11 cellular contexts compared by ENCODE assay signal in genomic region chr5:175809531-175810121, GRCh38.
DNase-seq lines count a peak whose midpoint lies in the region; ATAC-seq, FAIRE-seq and TF ChIP-seq lines count a peak whose summit lies in the region.
"Had no signal": no experiment of that assay in that cellular context is flagged by ENCODE, and none has a peak within 500 bp of the region (broad histone marks: within the 10 kb centered on the region; RNA-seq: fewer than 3 reads in every experiment).

No MANE protein-coding gene starts in this region.

- POLR2A ChIA-PET in SK-N-SH (lab: Yijun Ruan, JAX), result no interaction called here

- H3K27ac ChIP-seq in SK-N-SH (ENCODE audit: low read depth in 2 of 2, low read length in 1 of 2) (peak overlapping the region in 1 of 2 experiments; percentile 40; a peak in 2 of 4 replicates), foreskin keratinocyte (no peak overlapping the region), WERI-Rb-1 (no peak overlapping the region)

- H4K20me1 ChIP-seq in SK-N-SH (ENCODE audit: insufficient read depth), result no peaks in the 10 kb centered on the region

- TF ChIP-seq RAD21 in SK-N-SH (IDR thresholded peaks at IDR 0.05; ENCODE audit: low read length), result no peak

- no peaks in the 10 kb centered on the region for H3K27me3 ChIP-seq in SK-N-SH (ENCODE audit: insufficient read depth)
- no peaks in the 10 kb centered on the region for H3K27me3 ChIP-seq in foreskin keratinocyte
- no peaks in the 10 kb centered on the region for H3K27me3 ChIP-seq in WERI-Rb-1 (ENCODE audit: insufficient read depth, low read depth, severe bottlenecking)

- peaks cover 4 to 8% of the 10 kb centered on the region in 2 experiments; a peak in 2 of 4 replicates for H3K4me1 ChIP-seq in SK-N-SH (ENCODE audit: control insufficient read depth in 1 of 2, insufficient read depth in 2 of 2, low read depth in 1 of 2, low read length in 1 of 2)
- H3K4me1 ChIP-seq in foreskin keratinocyte, result no peaks in the 10 kb centered on the region

- H3K79me2 ChIP-seq in SK-N-SH (ENCODE audit: insufficient read depth), result no peaks in the 10 kb centered on the region

- no peak for TF ChIP-seq CTCF in SK-N-SH (IDR thresholded peaks at IDR 0.05)
- no peak for TF ChIP-seq CTCF in foreskin keratinocyte (conservative IDR thresholded peaks at IDR 0.05)
- TF ChIP-seq CTCF in WERI-Rb-1 (IDR thresholded peaks at IDR 0.05; ENCODE audit: low read depth, low read length), result no peak

- H3K4me3 ChIP-seq in SK-N-SH (ENCODE audit: low read depth in 2 of 2, low read length in 1 of 2) (no peak overlapping the region; a peak in 1 of 4 replicates), WERI-Rb-1 (ENCODE audit: low read depth, low read length) (no peak overlapping the region)

- H2AFZ ChIP-seq in SK-N-SH (ENCODE audit: low read depth), result no peak overlapping the region

- H3K9me3 ChIP-seq in SK-N-SH (no peaks in the 10 kb centered on the region), WERI-Rb-1 (ENCODE audit: severe bottlenecking) (no peaks in the 10 kb centered on the region)

- H3F3A ChIP-seq in SK-N-SH (replicated peaks; ENCODE audit: insufficient read depth), result peaks cover 2% of the 10 kb centered on the region

- intact Hi-C loops in Right ventricle myocardium inferior (cut with DNase I), result no loop called here

- no peaks in the 10 kb centered on the region for H3K36me3 Mint-ChIP-seq in stimulated activated effector memory CD8-positive, alpha-beta T cell treated with anti-CD3 and anti-CD28 coated beads, Interleukin-12 subunit alpha, Interleukin-12 subunit beta, amount 100 ng/mL, for 72 hours
- H3K36me3 Mint-ChIP-seq: activated CD4-positive, alpha-beta memory T cell treated with anti-CD3 and anti-CD28 coated beads for 36 hours had no signal

- H3K27ac Mint-ChIP-seq in stimulated activated effector memory CD8-positive, alpha-beta T cell treated with anti-CD3 and anti-CD28 coated beads, Interleukin-12 subunit alpha, Interleukin-12 subunit beta, amount 100 ng/mL, for 72 hours, result no peak overlapping the region
- H3K27ac Mint-ChIP-seq: activated CD4-positive, alpha-beta memory T cell treated with anti-CD3 and anti-CD28 coated beads for 36 hours had no signal

- WGBS in SK-N-SH (ENCODE audit: low lambda C conversion rate), result 28% methylated on average over 14 of the region's 14 CpGs

- no peak overlapping the region for H3K9ac ChIP-seq in SK-N-SH

- H3K9me3 Mint-ChIP-seq in stimulated activated effector memory CD8-positive, alpha-beta T cell treated with anti-CD3 and anti-CD28 coated beads, Interleukin-12 subunit alpha, Interleukin-12 subunit beta, amount 100 ng/mL, for 72 hours, result no peaks in the 10 kb centered on the region
- H3K9me3 Mint-ChIP-seq: activated CD4-positive, alpha-beta memory T cell treated with anti-CD3 and anti-CD28 coated beads for 36 hours had no signal

- ATAC-seq in foreskin keratinocyte, result peak; percentile 50
- ATAC-seq in Right ventricle myocardium inferior, result no peak
- ATAC-seq in stimulated activated effector memory CD8-positive, alpha-beta T cell treated with anti-CD3 and anti-CD28 coated beads, Interleukin-12 subunit alpha, Interleukin-12 subunit beta, amount 100 ng/mL, for 72 hours, result no peak
- no peak for ATAC-seq in GM19328 (IDR thresholded peaks at IDR 0.05; ENCODE audit: unreplicated experiment)

- no peaks in the 10 kb centered on the region for H3K4me1 Mint-ChIP-seq in stimulated activated effector memory CD8-positive, alpha-beta T cell treated with anti-CD3 and anti-CD28 coated beads, Interleukin-12 subunit alpha, Interleukin-12 subunit beta, amount 100 ng/mL, for 72 hours

- peak; percentile 90 for FAIRE-seq in A204.1 (lab: Jason Lieb, UNC)

- DNase-seq in H4 (ENCODE audit: low spot score) (peak; percentile 94), SK-N-SH (no peak), foreskin keratinocyte (peak; percentile 53 to 76), WERI-Rb-1 (no peak), Right ventricle myocardium inferior (ENCODE audit: missing footprints) (no peak)
- DNase-seq in stimulated activated effector memory CD8-positive, alpha-beta T cell treated with anti-CD3 and anti-CD28 coated beads, Interleukin-12 subunit alpha, Interleukin-12 subunit beta, amount 100 ng/mL, for 72 hours (ENCODE audit: low spot score in 2 of 2), result no peak
- DNase-seq: activated CD4-positive, alpha-beta memory T cell treated with anti-CD3 and anti-CD28 coated beads for 36 hours; KBM-7; OCI-M1 had no signal

- H3K4me2 ChIP-seq in SK-N-SH, result peak overlapping the region; percentile 62

- CTCF ChIA-PET in SK-N-SH (lab: Yijun Ruan, JAX), result interaction anchor here (1.5 to 1.9 kb wide), 2 partner anchors 8 to 80 kb away, joined by 3 to 6 read pairs; no protein-coding TSS in a partner anchor

- H3K9me2 ChIP-seq in SK-N-SH, result no peaks in the 10 kb centered on the region

- peak in 1 of 2 experiments; percentile 84; a peak in 1 of 4 replicates for TF ChIP-seq EP300 in SK-N-SH (IDR thresholded peaks at IDR 0.05; ENCODE audit: borderline replicate concordance in 1 of 2, low read depth in 1 of 2, low read length in 1 of 2)

- H3K4me3 Mint-ChIP-seq in stimulated activated effector memory CD8-positive, alpha-beta T cell treated with anti-CD3 and anti-CD28 coated beads, Interleukin-12 subunit alpha, Interleukin-12 subunit beta, amount 100 ng/mL, for 72 hours, result no peak overlapping the region
- H3K4me3 Mint-ChIP-seq: activated CD4-positive, alpha-beta memory T cell treated with anti-CD3 and anti-CD28 coated beads for 36 hours had no signal

- H3K36me3 ChIP-seq in SK-N-SH (replicated peaks in 1 of 2; ENCODE audit: control insufficient read depth in 1 of 2, insufficient read depth in 2 of 2, low read length in 1 of 2), result no peaks in the 10 kb centered on the region
- H3K36me3 ChIP-seq in WERI-Rb-1, result peaks cover 9% of the 10 kb centered on the region

TF ChIP-seq in SK-N-SH, 30 proteins besides CTCF, POLR2A, EP300 and RAD21:
- TF ChIP-seq MEF2A (IDR thresholded peaks at IDR 0.05; ENCODE audit: borderline replicate concordance, low read depth) (peak; percentile 81; the same call in 1 of the 2 replicates), NFIC (IDR thresholded peaks at IDR 0.05; ENCODE audit: borderline replicate concordance) (peak; percentile 87), POLR2AphosphoS5 (IDR thresholded peaks at IDR 0.05; ENCODE audit: low read depth, low read length) (peak; percentile 58; the same call in 1 of the 2 replicates), TEAD4 (IDR thresholded peaks at IDR 0.05; ENCODE audit: borderline replicate concordance, insufficient read depth) (peak; percentile 96), RFX5 (IDR thresholded peaks at IDR 0.05; ENCODE audit: low read length) (no peak), PBX3 (IDR thresholded peaks at IDR 0.05) (peak; percentile 72), JUND (IDR thresholded peaks at IDR 0.05) (peak; percentile 96), RXRA (IDR thresholded peaks at IDR 0.05; ENCODE audit: borderline replicate concordance, low read depth) (peak; percentile 37; the same call in 1 of the 2 replicates), MAX (IDR thresholded peaks at IDR 0.05; ENCODE audit: low read depth) (peak; percentile 66; the same call in 1 of the 2 replicates), SIN3A (IDR thresholded peaks at IDR 0.05; ENCODE audit: borderline replicate concordance, low read depth, low read length) (no peak), TCF12 (IDR thresholded peaks at IDR 0.05) (peak; percentile 97), FOXM1 (IDR thresholded peaks at IDR 0.05; ENCODE audit: low read depth) (no peak), FOSL2 (IDR thresholded peaks at IDR 0.05; ENCODE audit: borderline replicate concordance, low read depth) (peak; percentile 94), REST (IDR thresholded peaks at IDR 0.05; ENCODE audit: low read depth, low read length) (peak; percentile 68; the same call in 1 of the 2 replicates)

Comparison
In these comparisons a context has a peak if more than half of its experiments do, and no peak if none do; other contexts are left out.
1. DNase-seq: peak in H4 (single experiment) and foreskin keratinocyte (2 of 2); none in SK-N-SH (single experiment), WERI-Rb-1 (single experiment), Right ventricle myocardium inferior (single experiment) and stimulated activated effector memory CD8-positive, alpha-beta T cell treated with anti-CD3 and anti-CD28 coated beads, Interleukin-12 subunit alpha, Interleukin-12 subunit beta, amount 100 ng/mL, for 72 hours (0 of 2).